9 cellular contexts compared by ENCODE assay signal in genomic region chr16:27317738-27318398, GRCh38. TPM values are rescaled to one million over a fixed set of nuclear protein-coding genes. Genes with fewer than 3 reads are reported as not detected.
DNase-seq lines count a peak whose midpoint lies in the region; ATAC-seq and TF ChIP-seq lines count a peak whose summit lies in the region.
"Had no signal": no experiment of that assay in that cellular context is flagged by ENCODE, and none has a peak within 500 bp of the region (broad histone marks: within the 10 kb centered on the region; RNA-seq: fewer than 3 reads in every experiment).

No MANE protein-coding gene starts in this region.

- no peak overlapping the region for H3K9ac ChIP-seq in BLaER1

- H3K9me3 Mint-ChIP-seq in chondrocyte (ENCODE audit: low read depth) (no peaks in the 10 kb centered on the region), osteocyte (ENCODE audit: unreplicated experiment) (no peaks in the 10 kb centered on the region)

- H3K4me1 Mint-ChIP-seq in chondrocyte (ENCODE audit: low read depth) (peaks cover 65% of the 10 kb centered on the region), osteocyte (ENCODE audit: unreplicated experiment) (peaks cover 58% of the 10 kb centered on the region)

- H3K27ac ChIP-seq in BLaER1: peak overlapping the region; percentile 28; the same call in 1 of the 2 replicates
- H3K27ac ChIP-seq in RWPE2 (ENCODE audit: poor library complexity, severe bottlenecking): peak overlapping the region; percentile 92

- no peaks in the 10 kb centered on the region for H3K27me3 Mint-ChIP-seq in chondrocyte (ENCODE audit: low read depth)
- no peaks in the 10 kb centered on the region for H3K27me3 Mint-ChIP-seq in osteocyte (ENCODE audit: unreplicated experiment)

- H3K4me1 ChIP-seq in BLaER1 (peaks cover 49% of the 10 kb centered on the region), RWPE2 (ENCODE audit: insufficient read depth, poor library complexity, severe bottlenecking) (peaks cover 70% of the 10 kb centered on the region)

- no peaks in the 10 kb centered on the region for H3K36me3 ChIP-seq in BLaER1
- peaks cover 29% of the 10 kb centered on the region for H3K36me3 ChIP-seq in RWPE2 (ENCODE audit: low read depth)

- peak overlapping the region; percentile 60 for H3K4me2 ChIP-seq in BLaER1

- peaks cover 39% of the 10 kb centered on the region for H4K20me1 ChIP-seq in BLaER1

- no peak overlapping the region for H3K4me3 ChIP-seq in BLaER1
- H3K4me3 ChIP-seq in RWPE2 (ENCODE audit: severe bottlenecking): no peak overlapping the region

- H3K36me3 Mint-ChIP-seq in chondrocyte (ENCODE audit: low read depth) (peaks cover 1% of the 10 kb centered on the region), osteocyte (ENCODE audit: unreplicated experiment) (peaks cover 2% of the 10 kb centered on the region)

- TF ChIP-seq CTCF in RWPE2 (IDR thresholded peaks at IDR 0.05; ENCODE audit: poor library complexity, severe bottlenecking) (no peak), chondrocyte (IDR thresholded peaks at IDR 0.05) (no peak), osteocyte (IDR thresholded peaks at IDR 0.05) (no peak)

- H3K9me3 ChIP-seq in BLaER1 (no peaks in the 10 kb centered on the region), RWPE2 (ENCODE audit: severe bottlenecking) (no peaks in the 10 kb centered on the region)

- DNase-seq in RWPE2 (ENCODE audit: low spot score): no peak
- DNase-seq in chondrocyte (ENCODE audit: low spot score): no peak
- no peak for DNase-seq in osteocyte (ENCODE audit: extremely low spot score, unreplicated experiment)
- DNase-seq in left colon: no peak
- no peak for DNase-seq in NCI-H2029 (lab: John Stamatoyannopoulos, UW)
- no peak for DNase-seq in islet precursor cell
- DNase-seq: midbrain had no signal

- peak overlapping the region; percentile 85 for H3K27ac Mint-ChIP-seq in chondrocyte (ENCODE audit: unreplicated experiment)
- peak overlapping the region; percentile 74 for H3K27ac Mint-ChIP-seq in osteocyte (ENCODE audit: unreplicated experiment)

- H3K4me3 Mint-ChIP-seq in chondrocyte (ENCODE audit: unreplicated experiment) (peak overlapping the region; percentile 29), osteocyte (ENCODE audit: unreplicated experiment) (no peak overlapping the region)

- no peak for ATAC-seq in RWPE2 (ENCODE audit: low read depth)
- ATAC-seq in left colon: no peak
- ATAC-seq in GM21619 (IDR thresholded peaks at IDR 0.05; ENCODE audit: unreplicated experiment): no peak

- H3K27me3 ChIP-seq in BLaER1 (peaks cover 6% of the 10 kb centered on the region; the same call in 1 of the 2 replicates), RWPE2 (ENCODE audit: insufficient read depth, poor library complexity, severe bottlenecking) (no peaks in the 10 kb centered on the region)

- intact Hi-C loops in left colon (cut with DNase I, micrococcal nuclease): loop anchor here in 1 of 2 donors (10.0 kb wide), 1 partner anchor 53 kb away; the partner anchor contains the start of gene NSMCE1

RNA-seq across cellular contexts. Expression of gene IL4R, which starts 4.1 kb away (rescaled TPM):
- total RNA-seq in chondrocyte (30.1 to 47.7 TPM (median 41.0 TPM) in 3 replicates), osteocyte (34.5 and 35.9 TPM in 2 replicates), left colon (100 to 1,000 TPM; 118 to 140 TPM)

RNA-seq across cellular contexts. Expression of gene NSMCE1, which starts 49.3 kb away (rescaled TPM):
- total RNA-seq in chondrocyte (19.6 to 23.2 TPM (median 21.2 TPM) in 3 replicates), osteocyte (26.4 and 28.3 TPM in 2 replicates), left colon (10 to 100 TPM; 44.4 to 44.7 TPM)
